23 cellular contexts compared by ENCODE assay signal in genomic region chr22:40747361-40747760, GRCh38.
"Had no signal": no experiment of that assay in that cellular context is flagged by ENCODE, and none has a peak within 500 bp of the region (broad histone marks: within the 10 kb centered on the region; RNA-seq: fewer than 3 reads in every experiment).

No MANE protein-coding gene starts in this region.

- H3K4me1 ChIP-seq: breast epithelium, foreskin keratinocyte, lower lobe of right lung, right lobe of liver, uterus had no signal

- H3K4me3 ChIP-seq: esophagus muscularis mucosa, heart left ventricle, lower lobe of right lung, mucosa of descending colon, right lobe of liver, testis, uterus had no signal

- H3K27me3 ChIP-seq: breast epithelium, esophagus muscularis mucosa, foreskin keratinocyte, heart left ventricle, right lobe of liver, testis, uterus had no signal

- H3K36me3 ChIP-seq: breast epithelium, esophagus muscularis mucosa, heart left ventricle, lower lobe of right lung, neutrophil, right lobe of liver, uterus had no signal

- ATAC-seq: activated CD4-positive, alpha-beta T cell treated with anti-CD3 and anti-CD28 coated beads for 36 hours; activated CD8-positive, alpha-beta memory T cell treated with anti-CD3 and anti-CD28 coated beads, Interleukin-2, amount 10 ng/mL, durations not matched to agents 7 days and 5 days; activated CD8-positive, alpha-beta T cell treated with anti-CD3 and anti-CD28 coated beads, Interleukin-2, amount 10 ng/mL, durations not matched to agents 7 days and 5 days; foreskin keratinocyte; heart left ventricle; left lobe of liver; lower lobe of right lung; mucosa of descending colon; natural killer cell treated with Interleukin-12 subunit alpha and Interleukin-12 subunit beta and Interleukin-15 and Interleukin-18, amount 100 ng/mL, for 72 hours; right lobe of liver had no signal

- DNase-seq: activated CD4-positive, alpha-beta T cell treated with anti-CD3 and anti-CD28 coated beads for 36 hours; activated CD4-positive, CD25-positive, alpha-beta regulatory T cell; activated CD8-positive, alpha-beta memory T cell treated with anti-CD3 and anti-CD28 coated beads, Interleukin-2, amount 10 ng/mL, durations not matched to agents 7 days and 5 days; activated CD8-positive, alpha-beta T cell treated with anti-CD3 and anti-CD28 coated beads, Interleukin-2, amount 10 ng/mL, durations not matched to agents 7 days and 5 days; activated T-cell treated with anti-CD3 and anti-CD28 coated beads, Interleukin-2, amount 50 U/mL, for 48 hours; central memory CD4-positive, alpha-beta T cell; endodermal cell; foreskin keratinocyte; heart left ventricle; hypothalamus; immature natural killer cell; lower lobe of right lung; mucosa of descending colon; right lobe of liver; stimulated activated CD4-positive, alpha-beta T cell treated with anti-CD3 and anti-CD28 coated beads, Interleukin-2, amount 100 ng/mL, for 48 hours; stimulated activated naive CD4-positive, alpha-beta T cell treated with Interleukin-2 at 50 U/mL for 16 hours; testis had no signal

- H3K9me3 ChIP-seq: esophagus muscularis mucosa, lower lobe of right lung, mucosa of descending colon, neutrophil, right lobe of liver, testis, uterus had no signal

- H3K27ac ChIP-seq: breast epithelium, esophagus muscularis mucosa, foreskin keratinocyte, heart left ventricle, lower lobe of right lung, neutrophil, right lobe of liver, testis had no signal
